16 cellular contexts compared by ENCODE assay signal in the genomic region with DNA sequence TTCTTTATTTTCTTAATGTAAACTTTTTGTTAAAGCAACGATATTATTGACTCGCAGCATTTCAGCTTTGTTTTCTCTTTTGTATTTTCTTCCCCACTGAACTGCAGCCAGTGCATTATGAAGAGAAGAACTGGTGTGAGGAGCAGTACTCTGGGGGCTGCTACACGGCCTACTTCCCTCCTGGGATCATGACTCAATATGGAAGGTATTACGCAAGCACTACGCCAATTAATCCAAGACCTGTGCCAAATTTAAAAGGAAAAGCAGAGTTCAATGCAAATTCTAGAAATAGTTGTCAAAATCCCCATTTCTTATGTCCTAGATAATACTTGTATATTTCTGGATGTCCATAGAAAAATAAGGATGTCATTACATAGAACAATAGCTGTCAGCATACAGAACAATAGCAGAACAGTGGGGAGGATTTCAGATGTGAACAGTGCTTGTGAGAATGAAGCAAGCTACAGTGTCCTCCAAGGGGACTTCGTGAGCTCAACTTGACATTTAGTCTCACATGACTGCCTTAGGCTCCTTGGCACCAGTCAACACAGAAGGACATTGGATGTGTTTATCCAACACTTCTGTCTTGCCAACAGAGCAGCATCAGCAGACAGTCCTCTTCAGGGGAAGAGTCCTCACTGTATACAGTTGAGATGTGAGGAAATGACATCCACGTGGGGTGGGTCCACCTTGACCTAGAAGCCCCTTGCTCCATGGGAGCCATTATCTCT.
DNase-seq lines count a peak whose midpoint lies in the region; ATAC-seq and TF ChIP-seq lines count a peak whose summit lies in the region.
"Had no signal": no experiment of that assay in that cellular context is flagged by ENCODE, and none has a peak within 500 bp of the region (broad histone marks: within the 10 kb centered on the region; RNA-seq: fewer than 3 reads in every experiment).

No MANE protein-coding gene starts in this region.

- intact Hi-C loops in left ventricle myocardium superior (cut with micrococcal nuclease) = no loop called here

- H3K4me1 Mint-ChIP-seq in stimulated activated memory B cell treated with anti-CD40 and anti-IgM and Interleukin-4, amounts not matched to agents 10 μg/mL and 1 μg/mL and 100 μg/mL, for 72 hours = no peaks in the 10 kb centered on the region
- H3K4me1 Mint-ChIP-seq: activated naive CD8-positive, alpha-beta T cell treated with anti-CD3 and anti-CD28 coated beads for 36 hours; GM23338 had no signal

- no peak overlapping the region for H3K27ac Mint-ChIP-seq in stimulated activated memory B cell treated with anti-CD40 and anti-IgM and Interleukin-4, amounts not matched to agents 10 μg/mL and 1 μg/mL and 100 μg/mL, for 72 hours
- H3K27ac Mint-ChIP-seq: activated naive CD8-positive, alpha-beta T cell treated with anti-CD3 and anti-CD28 coated beads for 36 hours; GM23338 had no signal

- DNase-seq in Kasumi-1 (lab: John Stamatoyannopoulos, UW) (peak; percentile 1 to 14), choroid plexus epithelial cell (ENCODE audit: low read depth) (peak; percentile 74), left ventricle myocardium superior (no peak), stromal cell of bone marrow (ENCODE audit: low read depth) (peak; percentile 26), GOT3 (lab: John Stamatoyannopoulos, UW) (no peak)
- DNase-seq: activated naive CD8-positive, alpha-beta T cell treated with anti-CD3 and anti-CD28 coated beads for 36 hours; Calu3; effector CD8-positive, alpha-beta T cell; NCI-H1417; NCI-H524 treated with DMSO at 0.1 percent for 48 hours; sigmoid colon had no signal

- no peak overlapping the region for H3K4me3 Mint-ChIP-seq in stimulated activated memory B cell treated with anti-CD40 and anti-IgM and Interleukin-4, amounts not matched to agents 10 μg/mL and 1 μg/mL and 100 μg/mL, for 72 hours
- H3K4me3 Mint-ChIP-seq: activated naive CD8-positive, alpha-beta T cell treated with anti-CD3 and anti-CD28 coated beads for 36 hours; GM23338 had no signal

- H3K9me3 Mint-ChIP-seq in stimulated activated memory B cell treated with anti-CD40 and anti-IgM and Interleukin-4, amounts not matched to agents 10 μg/mL and 1 μg/mL and 100 μg/mL, for 72 hours = no peaks in the 10 kb centered on the region
- H3K9me3 Mint-ChIP-seq: activated naive CD8-positive, alpha-beta T cell treated with anti-CD3 and anti-CD28 coated beads for 36 hours; GM23338 had no signal

- no peak for TF ChIP-seq CTCF in choroid plexus epithelial cell (conservative IDR thresholded peaks at IDR 0.05; ENCODE audit: low read depth, low read length)

- no peaks in the 10 kb centered on the region for H3K36me3 Mint-ChIP-seq in stimulated activated memory B cell treated with anti-CD40 and anti-IgM and Interleukin-4, amounts not matched to agents 10 μg/mL and 1 μg/mL and 100 μg/mL, for 72 hours
- H3K36me3 Mint-ChIP-seq: activated naive CD8-positive, alpha-beta T cell treated with anti-CD3 and anti-CD28 coated beads for 36 hours had no signal

- ATAC-seq in left ventricle myocardium superior (peak; percentile 91), HG03095 (IDR thresholded peaks at IDR 0.05; ENCODE audit: unreplicated experiment) (no peak), GM21515 (IDR thresholded peaks at IDR 0.05; ENCODE audit: unreplicated experiment) (no peak)
- no peak for ATAC-seq in stimulated activated memory B cell treated with anti-CD40 and anti-IgM and Interleukin-4, amounts not matched to agents 10 μg/mL and 1 μg/mL and 100 μg/mL, for 72 hours
- ATAC-seq: GM23338 had no signal

- no peak overlapping the region for H3K4me3 ChIP-seq in choroid plexus epithelial cell (ENCODE audit: low read depth, low read length)
- H3K4me3 ChIP-seq: GM23338, sigmoid colon, thoracic aorta had no signal

- no peaks in the 10 kb centered on the region for H3K27me3 Mint-ChIP-seq in stimulated activated memory B cell treated with anti-CD40 and anti-IgM and Interleukin-4, amounts not matched to agents 10 μg/mL and 1 μg/mL and 100 μg/mL, for 72 hours
- H3K27me3 Mint-ChIP-seq: activated naive CD8-positive, alpha-beta T cell treated with anti-CD3 and anti-CD28 coated beads for 36 hours had no signal

Comparison
In these comparisons a context has a peak if more than half of its experiments do, and no peak if none do; other contexts are left out.
1. DNase-seq: peak in Kasumi-1 (2 of 2), choroid plexus epithelial cell (single experiment) and stromal cell of bone marrow (single experiment); none in left ventricle myocardium superior (single experiment) and GOT3 (single experiment).